In genomic region chr10:22927163-22927562, GRCh38 we compare ENCODE assay signal across 15 cellular contexts. TPM values are rescaled to one million over a fixed set of nuclear protein-coding genes. Genes with fewer than 3 reads are reported as not detected.
DNase-seq lines count a peak whose midpoint lies in the region; ATAC-seq, FAIRE-seq and TF ChIP-seq lines count a peak whose summit lies in the region.
"Had no signal": no experiment of that assay in that cellular context is flagged by ENCODE, and none has a peak within 500 bp of the region (broad histone marks: within the 10 kb centered on the region; RNA-seq: fewer than 3 reads in every experiment).

No MANE protein-coding gene starts in this region.

- POLR2A ChIA-PET in CD8-positive, alpha-beta memory T cell (lab: Charles Lee), result interaction anchor here (0.5 kb wide), 1 partner anchor 925 kb away, joined by 3 read pairs; no protein-coding TSS in a partner anchor
- POLR2A ChIA-PET in endothelial cell of umbilical vein (lab: Charles Lee), result no interaction called here
- POLR2A ChIA-PET in activated CD8-positive, alpha-beta T cell treated with anti-CD3 and anti-CD28 coated beads for 36 hours (lab: Charles Lee), result no interaction called here

- H3K4me3 Mint-ChIP-seq in CD8-positive, alpha-beta memory T cell, result no peak overlapping the region
- no peak overlapping the region for H3K4me3 Mint-ChIP-seq in activated CD8-positive, alpha-beta T cell treated with anti-CD3 and anti-CD28 coated beads for 36 hours
- H3K4me3 Mint-ChIP-seq: dendritic cell treated with granulocyte-macrophage colony-stimulating factor and Interleukin-4, amounts not matched to agents 40 ng/mL and 50 ng/mL, for 4 days had no signal

- H3K27me3 Mint-ChIP-seq in CD8-positive, alpha-beta memory T cell, result peaks cover 4 to 18% of the 10 kb centered on the region in 2 donors
- peaks cover 4% of the 10 kb centered on the region for H3K27me3 Mint-ChIP-seq in activated CD8-positive, alpha-beta T cell treated with anti-CD3 and anti-CD28 coated beads for 36 hours

- H3K9me3 ChIP-seq in CD8-positive, alpha-beta memory T cell (ENCODE audit: low read length), result no peaks in the 10 kb centered on the region
- H3K9me3 ChIP-seq in HUES64 (ENCODE audit: insufficient read depth, low read depth, low read length) (no peaks in the 10 kb centered on the region), endothelial cell of umbilical vein (replicated peaks; ENCODE audit: control insufficient read depth, insufficient read depth, low read length) (no peaks in the 10 kb centered on the region), neuron (ENCODE audit: low read length) (no peaks in the 10 kb centered on the region)

- H3K4me1 ChIP-seq in CD8-positive, alpha-beta memory T cell (ENCODE audit: insufficient read depth, low read length), result peaks cover 12% of the 10 kb centered on the region
- H3K4me1 ChIP-seq in HUES64 (ENCODE audit: insufficient read depth, low read length) (peaks cover 3% of the 10 kb centered on the region; the same call in 1 of the 2 replicates), endothelial cell of umbilical vein (ENCODE audit: control insufficient read depth, extremely low read depth, insufficient read depth, low read length) (peaks cover 5% of the 10 kb centered on the region), neuron (ENCODE audit: insufficient read depth, low read length) (no peaks in the 10 kb centered on the region)

- dilution Hi-C loops in endothelial cell of umbilical vein (cut with MboI; ENCODE audit: extremely low pct_ligation_motif_present, low sequenced_read_pairs), result no loop called here

- no peak overlapping the region for H3K27ac ChIP-seq in CD8-positive, alpha-beta memory T cell (ENCODE audit: low read depth, low read length)
- H3K27ac ChIP-seq in HUES64 (ENCODE audit: low read depth, low read length) (no peak overlapping the region), endothelial cell of umbilical vein (ENCODE audit: insufficient read depth, low read depth, low read length) (no peak overlapping the region)
- H3K27ac ChIP-seq: BLaER1 treated with 17β-estradiol and CSF1 and Interleukin-3, amounts not matched to agents 10 nM and 100 nM; gastroesophageal sphincter had no signal

- no peak for FAIRE-seq in endothelial cell of umbilical vein (lab: Jason Lieb, UNC)
- FAIRE-seq: TTC549 had no signal

- WGBS in HUES64, result 87% methylated on average over 9 of the region's 9 CpGs

- peaks cover 2 to 8% (median 6%) of the 10 kb centered on the region in 5 donors for H3K9me3 Mint-ChIP-seq in CD8-positive, alpha-beta memory T cell
- no peaks in the 10 kb centered on the region for H3K9me3 Mint-ChIP-seq in activated CD8-positive, alpha-beta T cell treated with anti-CD3 and anti-CD28 coated beads for 36 hours

- H3K9ac ChIP-seq in HUES64 (ENCODE audit: low read depth, low read length) (peak overlapping the region; percentile 70), endothelial cell of umbilical vein (replicated peaks; ENCODE audit: extremely low read depth, insufficient read depth, low read length) (no peak overlapping the region)
- H3K9ac ChIP-seq: BLaER1 treated with 17β-estradiol and CSF1 and Interleukin-3, amounts not matched to agents 10 nM and 100 nM had no signal

- peak in 1 of 5 donors; percentile 2 for DNase-seq in CD8-positive, alpha-beta memory T cell
- DNase-seq in endothelial cell of umbilical vein (ENCODE audit: low read depth, low spot score), result peak; percentile 1
- DNase-seq in activated CD8-positive, alpha-beta T cell treated with anti-CD3 and anti-CD28 coated beads for 36 hours, result no peak
- no peak for DNase-seq in stimulated activated CD4-positive, alpha-beta T cell treated with anti-CD3 and anti-CD28 coated beads, Interleukin-15, amount 100 ng/mL, for 24 hours
- DNase-seq in NK-92 treated with Interleukin-12 subunit alpha and Interleukin-12 subunit beta, amount 100 ng/mL, for 24 hours (lab: John Stamatoyannopoulos, UW), result no peak

- H3K4me3 ChIP-seq in CD8-positive, alpha-beta memory T cell (ENCODE audit: low read length), result peak overlapping the region; percentile 64
- H3K4me3 ChIP-seq in HUES64 (ENCODE audit: low read length), result peak overlapping the region; percentile 62
- no peak overlapping the region for H3K4me3 ChIP-seq in endothelial cell of umbilical vein (replicated peaks in 1 of 3; ENCODE audit: insufficient read depth in 1 of 3, low read depth in 1 of 3, low read length in 3 of 3)
- peak overlapping the region; percentile 47 for H3K4me3 ChIP-seq in neuron (ENCODE audit: low read length)
- H3K4me3 ChIP-seq: BLaER1 treated with 17β-estradiol and CSF1 and Interleukin-3, amounts not matched to agents 10 nM and 100 nM had no signal

- no TSS peak for BruUV-seq in endothelial cell of umbilical vein (replicated peaks; lab: Mats Ljungman, UMichigan)

- no peak overlapping the region for H3K27ac Mint-ChIP-seq in CD8-positive, alpha-beta memory T cell
- no peak overlapping the region for H3K27ac Mint-ChIP-seq in activated CD8-positive, alpha-beta T cell treated with anti-CD3 and anti-CD28 coated beads for 36 hours
- H3K27ac Mint-ChIP-seq: dendritic cell treated with granulocyte-macrophage colony-stimulating factor and Interleukin-4, amounts not matched to agents 40 ng/mL and 50 ng/mL, for 4 days had no signal

- no peak for ATAC-seq in HG03196 (IDR thresholded peaks at IDR 0.05; ENCODE audit: unreplicated experiment)
- ATAC-seq in activated CD8-positive, alpha-beta T cell treated with anti-CD3 and anti-CD28 coated beads for 36 hours, result no peak
- ATAC-seq: gastroesophageal sphincter had no signal

- H3K27me3 ChIP-seq in CD8-positive, alpha-beta memory T cell (ENCODE audit: insufficient read depth, low read length, poor library complexity, severe bottlenecking), result no peaks in the 10 kb centered on the region
- H3K27me3 ChIP-seq in HUES64 (ENCODE audit: insufficient read depth, low read length), result peaks cover 34% of the 10 kb centered on the region
- peaks cover 5 to 13% of the 10 kb centered on the region in 2 experiments for H3K27me3 ChIP-seq in endothelial cell of umbilical vein (ENCODE audit: control insufficient read depth in 2 of 2, insufficient read depth in 2 of 2, low read length in 2 of 2)
- peaks cover 3% of the 10 kb centered on the region for H3K27me3 ChIP-seq in neuron (ENCODE audit: insufficient read depth, low read length)
- H3K27me3 ChIP-seq: BLaER1 treated with 17β-estradiol and CSF1 and Interleukin-3, amounts not matched to agents 10 nM and 100 nM had no signal

- H3K79me2 ChIP-seq in endothelial cell of umbilical vein (ENCODE audit: control insufficient read depth, insufficient read depth, low read length), result no peaks in the 10 kb centered on the region

- CTCF ChIA-PET in CD8-positive, alpha-beta memory T cell (lab: Charles Lee), result no interaction called here
- CTCF ChIA-PET in endothelial cell of umbilical vein (lab: Charles Lee), result interaction anchor here (1.1 to 1.7 kb wide), 2 partner anchors 12 to 152 kb away, joined by 3 to 4 read pairs; no protein-coding TSS in a partner anchor
- CTCF ChIA-PET in activated CD8-positive, alpha-beta T cell treated with anti-CD3 and anti-CD28 coated beads for 36 hours (lab: Charles Lee), result interaction anchor here (0.9 to 1.0 kb wide), 2 partner anchors 62 to 352 kb away, joined by 3 to 5 read pairs; no protein-coding TSS in a partner anchor

- no peak for TF ChIP-seq POLR2A in endothelial cell of umbilical vein (IDR thresholded peaks at IDR 0.05; ENCODE audit: low read depth, low read length)

- intact Hi-C loops in endothelial cell of umbilical vein (cut with micrococcal nuclease), result no loop called here
- intact Hi-C loops in activated CD8-positive, alpha-beta T cell treated with anti-CD3 and anti-CD28 coated beads for 36 hours (cut with micrococcal nuclease), result no loop called here

- no peaks in the 10 kb centered on the region for H3K9me1 ChIP-seq in endothelial cell of umbilical vein (replicated peaks; ENCODE audit: control insufficient read depth, extremely low read depth, insufficient read depth, low read length)

- no peaks in the 10 kb centered on the region for H3K4me1 Mint-ChIP-seq in CD8-positive, alpha-beta memory T cell
- peaks cover 2% of the 10 kb centered on the region for H3K4me1 Mint-ChIP-seq in activated CD8-positive, alpha-beta T cell treated with anti-CD3 and anti-CD28 coated beads for 36 hours (ENCODE audit: low read depth)

- no peak for TF ChIP-seq CTCF in endothelial cell of umbilical vein (IDR thresholded peaks at IDR 0.05; ENCODE audit: extremely low read depth in 1 of 2, insufficient read depth in 1 of 2, low read depth in 1 of 2, low read length in 2 of 2)
- no peak for TF ChIP-seq CTCF in activated CD8-positive, alpha-beta T cell treated with anti-CD3 and anti-CD28 coated beads for 36 hours (IDR thresholded peaks at IDR 0.05)

- H3K36me3 Mint-ChIP-seq in CD8-positive, alpha-beta memory T cell, result no peaks in the 10 kb centered on the region
- H3K36me3 Mint-ChIP-seq in activated CD8-positive, alpha-beta T cell treated with anti-CD3 and anti-CD28 coated beads for 36 hours (ENCODE audit: low read depth), result no peaks in the 10 kb centered on the region

- peak overlapping the region; percentile 3 for H3K4me2 ChIP-seq in endothelial cell of umbilical vein (ENCODE audit: insufficient read depth, low read length)
- H3K4me2 ChIP-seq: BLaER1 treated with 17β-estradiol and CSF1 and Interleukin-3, amounts not matched to agents 10 nM and 100 nM had no signal

- no peaks in the 10 kb centered on the region for H3K36me3 ChIP-seq in CD8-positive, alpha-beta memory T cell (ENCODE audit: insufficient read depth, low read length)
- no peaks in the 10 kb centered on the region for H3K36me3 ChIP-seq in HUES64 (ENCODE audit: insufficient read depth, low read length)
- no peaks in the 10 kb centered on the region for H3K36me3 ChIP-seq in endothelial cell of umbilical vein (ENCODE audit: control insufficient read depth in 2 of 2, extremely low read depth in 1 of 2, insufficient read depth in 2 of 2, low read length in 2 of 2)
- H3K36me3 ChIP-seq in neuron (ENCODE audit: insufficient read depth, low read length), result no peaks in the 10 kb centered on the region
- H3K36me3 ChIP-seq: BLaER1 treated with 17β-estradiol and CSF1 and Interleukin-3, amounts not matched to agents 10 nM and 100 nM; gastroesophageal sphincter had no signal

- H2AFZ ChIP-seq in endothelial cell of umbilical vein (ENCODE audit: low read depth, low read length) (peak overlapping the region; percentile 75), neuron (ENCODE audit: low read depth, low read length) (peak overlapping the region; percentile 68)

- no peaks in the 10 kb centered on the region for H4K20me1 ChIP-seq in endothelial cell of umbilical vein (replicated peaks; ENCODE audit: control insufficient read depth, extremely low read depth, insufficient read depth, low read length)
- H4K20me1 ChIP-seq: BLaER1 treated with 17β-estradiol and CSF1 and Interleukin-3, amounts not matched to agents 10 nM and 100 nM had no signal

RNA-seq across cellular contexts. Expression of gene ARMC3, which starts 0.7 kb away (rescaled TPM):
- total RNA-seq in CD8-positive, alpha-beta memory T cell, result not detected
- not detected for polyA plus RNA-seq in CD8-positive, alpha-beta memory T cell
- 0.90 TPM for polyA plus RNA-seq in HUES64 (2013, experiment 1 of 2)
- polyA plus RNA-seq in HUES64 (2013, experiment 2 of 2), result 1.6 TPM
- not detected in 2 replicates for total RNA-seq in endothelial cell of umbilical vein
- not detected in 2 replicates for polyA plus RNA-seq in endothelial cell of umbilical vein
- polyA plus RNA-seq in endothelial cell of umbilical vein (2011; cell fraction: cytosol; rRNA removed), result not detected in 2 replicates
- not detected in 2 replicates for polyA plus RNA-seq in endothelial cell of umbilical vein (2011; cell fraction: nucleus; rRNA removed)
- not detected in 2 replicates for polyA plus RNA-seq in endothelial cell of umbilical vein (2012)
- polyA minus RNA-seq in endothelial cell of umbilical vein, result not detected in 2 replicates
- not detected for polyA minus RNA-seq in endothelial cell of umbilical vein (2011; cell fraction: cytosol; rRNA and poly(A)+ RNA removed)
- polyA minus RNA-seq in endothelial cell of umbilical vein (2011; cell fraction: nucleus; rRNA and poly(A)+ RNA removed), result not detected in 2 replicates
- total RNA-seq in activated CD8-positive, alpha-beta T cell treated with anti-CD3 and anti-CD28 coated beads for 36 hours, result not detected
- total RNA-seq: G401, gastroesophageal sphincter, lung microvascular endothelial cell, right cardiac atrium had no signal
- polyA plus RNA-seq: right cardiac atrium had no signal

Comparison
In these comparisons a context has a peak if more than half of its experiments do, and no peak if none do; other contexts are left out.
1. H3K4me3 ChIP-seq: peak in CD8-positive, alpha-beta memory T cell (single experiment), HUES64 (single experiment) and neuron (single experiment); none in endothelial cell of umbilical vein (0 of 3).